Comparison of ENCODE assay signal across 18 cellular contexts in the genomic region with DNA sequence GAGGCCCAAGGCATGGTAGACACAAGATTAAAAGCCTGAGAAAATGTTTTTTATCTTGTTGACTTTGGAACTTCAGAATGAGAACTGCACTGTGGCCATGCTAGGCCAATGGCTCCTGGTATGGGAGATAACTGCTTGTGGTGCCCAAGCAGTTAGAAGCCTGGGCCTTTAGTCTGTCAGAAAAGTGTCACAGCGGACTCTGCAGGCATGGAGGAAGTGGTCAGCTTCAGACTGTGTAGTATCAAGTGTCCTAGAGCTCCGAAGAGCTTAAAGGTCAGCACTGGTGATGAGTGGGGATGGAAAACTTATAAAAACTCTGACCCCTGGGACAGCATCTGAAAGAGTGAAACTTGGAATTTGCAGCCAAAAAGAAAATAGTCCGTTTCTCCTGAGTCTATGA. TPM values are rescaled to one million over a fixed set of nuclear protein-coding genes. Genes with fewer than 3 reads are reported as not detected.
DNase-seq lines count a peak whose midpoint lies in the region; ATAC-seq and TF ChIP-seq lines count a peak whose summit lies in the region.
"Had no signal": no experiment of that assay in that cellular context is flagged by ENCODE, and none has a peak within 500 bp of the region (broad histone marks: within the 10 kb centered on the region; RNA-seq: fewer than 3 reads in every experiment).

No MANE protein-coding gene starts in this region.

- peak in 1 of 2 donors; percentile 16 for TF ChIP-seq POLR2A in gastrocnemius medialis (IDR thresholded peaks at IDR 0.05)

- intact Hi-C loops in gastrocnemius medialis (cut with DNase I; ENCODE audit: low total_unique reads) (loop anchor here (10.0 kb wide), 1 partner anchor 581 kb away; a partner anchor contains a TSS), Caco-2 (cut with micrococcal nuclease; ENCODE audit: unreplicated experiment) (no loop called here)

- H3K9me3 ChIP-seq in AG04450 (ENCODE audit: control insufficient read depth, insufficient read depth, low read length) (no peaks in the 10 kb centered on the region), T-helper 17 cell (ENCODE audit: control insufficient read depth, low read length, poor library complexity, severe bottlenecking) (no peaks in the 10 kb centered on the region), gastrocnemius medialis (no peaks in the 10 kb centered on the region), Caco-2 (no peaks in the 10 kb centered on the region), SJCRH30 (replicated peaks) (no peaks in the 10 kb centered on the region)
- H3K9me3 ChIP-seq: ovary, SK-N-SH had no signal

- no peaks in the 10 kb centered on the region for H3K9me3 Mint-ChIP-seq in Caco-2 (ENCODE audit: unreplicated experiment)
- H3K9me3 Mint-ChIP-seq: CD14-positive monocyte; dendritic cell treated with granulocyte-macrophage colony-stimulating factor and Interleukin-4, amounts not matched to agents 40 ng/mL and 50 ng/mL, for 4 days had no signal

- H3K27ac ChIP-seq in AG04450 (ENCODE audit: low read depth, low read length) (peak overlapping the region; percentile 92), gastrocnemius medialis (peak overlapping the region; percentile 97 to 100 (median 100)), SJCRH30 (no peak overlapping the region)

- ATAC-seq in T-helper 17 cell (no peak), gastrocnemius medialis (peak in 1 of 2 donors; percentile 28)

- BruUV-seq in Caco-2 (replicated peaks; lab: Mats Ljungman, UMichigan), result no TSS peak

- DNase-seq in AG04450 (ENCODE audit: low read depth, low spot score) (no peak), T-helper 17 cell (no peak), fibroblast of gingiva (ENCODE audit: low read depth) (peak; percentile 38), gastrocnemius medialis (peak in 1 of 2 donors; percentile 65), SIG-M5 (lab: John Stamatoyannopoulos, UW) (no peak), Caco-2 (no peak), SJCRH30 (no peak)
- DNase-seq in activated effector memory CD4-positive, alpha-beta T cell treated with Interleukin-2 at 50 U/mL for 16 hours, result no peak
- DNase-seq: activated CD4-positive, alpha-beta T cell treated with anti-CD3 and anti-CD28 coated beads for 4 hours; activated gamma-delta T cell treated with Interleukin-2 at 50 U/mL for 16 hours; DMS79; NCI-H146; SK-N-SH; stimulated activated CD4-positive, alpha-beta T cell treated with anti-CD3 and anti-CD28 coated beads, Interleukin-4, amount 100 ng/mL, for 4 hours had no signal

- no peaks in the 10 kb centered on the region for H3K27me3 Mint-ChIP-seq in T-helper 17 cell
- no peaks in the 10 kb centered on the region for H3K27me3 Mint-ChIP-seq in Caco-2 (ENCODE audit: insufficient read depth, unreplicated experiment)

- TF ChIP-seq CTCF in AG04450 (IDR thresholded peaks at IDR 0.05; ENCODE audit: low read depth, low read length) (no peak), gastrocnemius medialis (IDR thresholded peaks at IDR 0.05 in 4 of 5, conservative IDR thresholded peaks at IDR 0.05 in 1 of 5) (no peak), Caco-2 (IDR thresholded peaks at IDR 0.05; ENCODE audit: insufficient read depth in 1 of 2, low read depth in 1 of 2, low read length in 1 of 2, severe bottlenecking in 1 of 2, unreplicated experiment in 1 of 2) (no peak)

- H3K36me3 ChIP-seq in gastrocnemius medialis (peaks cover 0 to 40% of the 10 kb centered on the region in 2 donors), Caco-2 (ENCODE audit: control insufficient read depth, insufficient read depth, low read length) (no peaks in the 10 kb centered on the region; the same call in 1 of the 2 replicates), SJCRH30 (no peaks in the 10 kb centered on the region)
- H3K36me3 ChIP-seq: ovary had no signal

- H3K27ac Mint-ChIP-seq in T-helper 17 cell (peak overlapping the region; percentile 61), Caco-2 (ENCODE audit: unreplicated experiment) (no peak overlapping the region)
- H3K27ac Mint-ChIP-seq: CD14-positive monocyte; dendritic cell treated with granulocyte-macrophage colony-stimulating factor and Interleukin-4, amounts not matched to agents 40 ng/mL and 50 ng/mL, for 4 days had no signal

- CTCF ChIA-PET in AG04450 (lab: Charles Lee) (interaction anchor here (1.3 to 1.6 kb wide), 2 partner anchors 10 to 95 kb away, joined by 4 to 5 read pairs; no protein-coding TSS in a partner anchor), Caco-2 (lab: Charles Lee) (interaction anchor here (1.6 kb wide), 1 partner anchor 45 kb away, joined by 5 read pairs; no protein-coding TSS in a partner anchor)

- no peaks in the 10 kb centered on the region for H3K27me3 ChIP-seq in AG04450 (ENCODE audit: control insufficient read depth, insufficient read depth, low read length)
- no peaks in the 10 kb centered on the region for H3K27me3 ChIP-seq in gastrocnemius medialis
- no peaks in the 10 kb centered on the region for H3K27me3 ChIP-seq in Caco-2 (replicated peaks; ENCODE audit: control insufficient read depth, insufficient read depth, low read length)
- H3K27me3 ChIP-seq in SJCRH30, result no peaks in the 10 kb centered on the region
- H3K27me3 ChIP-seq: ovary had no signal

- H3K4me1 Mint-ChIP-seq in T-helper 17 cell (peaks cover 38% of the 10 kb centered on the region), Caco-2 (ENCODE audit: low read depth, unreplicated experiment) (peaks cover 27% of the 10 kb centered on the region)

- H3K4me3 Mint-ChIP-seq in T-helper 17 cell, result no peak overlapping the region
- H3K4me3 Mint-ChIP-seq in Caco-2 (ENCODE audit: unreplicated experiment), result no peak overlapping the region
- H3K4me3 Mint-ChIP-seq: CD14-positive monocyte; dendritic cell treated with granulocyte-macrophage colony-stimulating factor and Interleukin-4, amounts not matched to agents 40 ng/mL and 50 ng/mL, for 4 days had no signal

- POLR2A ChIA-PET in AG04450 (lab: Yijun Ruan, JAX), result interaction anchor here (1.3 kb wide), 1 partner anchor 11 kb away, joined by 5 read pairs; no protein-coding TSS in a partner anchor
- POLR2A ChIA-PET in Caco-2 (lab: Charles Lee), result no interaction called here

- no peak overlapping the region for H3K4me3 ChIP-seq in AG04450 (ENCODE audit: low read depth, low read length)
- H3K4me3 ChIP-seq in gastrocnemius medialis, result no peak overlapping the region
- no peak overlapping the region for H3K4me3 ChIP-seq in Caco-2 (ENCODE audit: low read depth, low read length)
- no peak overlapping the region for H3K4me3 ChIP-seq in SJCRH30
- H3K4me3 ChIP-seq: ovary had no signal

- in situ Hi-C loops in gastrocnemius medialis (cut with MboI; ENCODE audit: low sequenced_read_pairs in 4 of 4), result no loop called here

- peaks cover 96 to 98% of the 10 kb centered on the region in 2 donors for H3K4me1 ChIP-seq in gastrocnemius medialis
- H3K4me1 ChIP-seq in Caco-2, result peaks cover 28% of the 10 kb centered on the region
- no peaks in the 10 kb centered on the region for H3K4me1 ChIP-seq in SJCRH30

- H3K36me3 Mint-ChIP-seq in T-helper 17 cell (ENCODE audit: low read depth) (no peaks in the 10 kb centered on the region), Caco-2 (ENCODE audit: insufficient read depth, unreplicated experiment) (peaks cover 12% of the 10 kb centered on the region)

RNA-seq across cellular contexts. Expression of a gene that starts 11.8 kb away (rescaled TPM):
- polyA plus RNA-seq in AG04450 (2011; rRNA removed), result 14.3 and 17.9 TPM in 2 replicates
- polyA minus RNA-seq in AG04450 (2011; rRNA and poly(A)+ RNA removed), result 27.2 and 38.6 TPM in 2 replicates
- total RNA-seq in T-helper 17 cell (10 to 100 TPM; 27.3 to 32.6 TPM), gastrocnemius medialis (10 to 100 TPM; 47.4 to 99.8 (median 84.2) TPM), Caco-2 (2022) (10.8 and 10.9 TPM in 2 replicates)
- 6.5 and 7.2 TPM in 2 replicates for total RNA-seq in SJCRH30 (2014; rRNA removed; shearing (Covaris generic))

RNA-seq across cellular contexts. Expression of a gene that starts 40.6 kb away (rescaled TPM):
- polyA plus RNA-seq in AG04450 (2011; rRNA removed), result not detected in 2 replicates
- polyA minus RNA-seq in AG04450 (2011; rRNA and poly(A)+ RNA removed), result not detected in 2 replicates
- total RNA-seq in T-helper 17 cell (1 to 10 TPM; 2.0 to 4.4 TPM), gastrocnemius medialis (under 1 TPM in 2 of 4 donors, not detected in 2; 0.29 to 0.51 TPM), Caco-2 (2022) (not detected in 2 replicates)
- total RNA-seq in SJCRH30 (2014; rRNA removed; shearing (Covaris generic)), result not detected in 2 replicates
- total RNA-seq: temporal lobe had no signal
- polyA plus RNA-seq: SK-N-SH had no signal

RNA-seq across cellular contexts. Expression of a gene that starts 43.4 kb away (rescaled TPM):
- not detected in 2 replicates for polyA plus RNA-seq in AG04450 (2011; rRNA removed)
- polyA minus RNA-seq in AG04450 (2011; rRNA and poly(A)+ RNA removed), result not detected in 2 replicates
- total RNA-seq in T-helper 17 cell, result under 1 TPM in 1 of 2 donors, not detected in 1; 0.08 TPM
- under 1 TPM in 1 of 4 donors, not detected in 3; 0.04 TPM for total RNA-seq in gastrocnemius medialis
- total RNA-seq in Caco-2 (2022), result not detected in 2 replicates
- not detected in 2 replicates for total RNA-seq in SJCRH30 (2014; rRNA removed; shearing (Covaris generic))
- total RNA-seq: temporal lobe had no signal
- polyA plus RNA-seq: SK-N-SH had no signal
